8 cellular contexts compared by ENCODE assay signal in the genomic region with DNA sequence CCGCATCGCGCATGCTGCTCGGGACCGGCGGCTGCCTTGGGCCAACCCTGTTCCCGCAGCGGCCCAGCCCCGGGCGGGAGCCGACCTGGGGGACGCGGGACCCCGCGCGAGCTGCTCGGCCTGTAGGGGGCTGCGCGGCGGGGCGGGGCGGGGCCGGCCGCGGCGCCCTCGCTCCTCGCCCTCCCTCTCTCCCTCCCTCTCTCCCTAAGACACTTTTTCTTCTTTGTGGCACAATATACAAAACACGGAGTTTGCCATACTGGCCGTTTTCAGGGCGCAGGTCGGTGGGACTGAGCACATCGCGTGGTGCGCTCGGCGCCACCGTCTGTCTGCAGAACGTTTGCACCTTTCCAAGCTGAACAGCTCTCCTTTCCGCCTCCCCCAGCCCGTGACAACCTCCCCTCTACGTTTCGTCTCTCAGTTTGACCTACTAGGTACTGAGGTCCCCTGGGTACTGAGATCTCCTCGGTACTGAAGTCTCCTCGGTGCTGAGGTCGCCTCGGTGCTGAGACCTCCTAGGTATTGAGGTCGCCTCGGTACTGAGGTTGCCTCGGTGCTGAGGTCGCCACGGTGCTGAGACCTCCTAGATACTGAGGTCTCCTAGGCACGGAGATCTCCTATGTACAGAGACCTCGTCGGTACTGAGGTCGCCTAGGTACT.
DNase-seq lines count a peak whose midpoint lies in the region; ATAC-seq, FAIRE-seq and TF ChIP-seq lines count a peak whose summit lies in the region.

No MANE protein-coding gene starts in this region.

- peak; percentile 24 for ATAC-seq in HG02763 (IDR thresholded peaks at IDR 0.05; ENCODE audit: unreplicated experiment)
- ATAC-seq in mucosa of descending colon: peak; percentile 24
- ATAC-seq in HG03432 (IDR thresholded peaks at IDR 0.05; ENCODE audit: unreplicated experiment): no peak

- no peak for TF ChIP-seq POLR2A in GM12892 (IDR thresholded peaks at IDR 0.05; ENCODE audit: low read depth, low read length)

- H3K4me1 Mint-ChIP-seq in activated naive CD8-positive, alpha-beta T cell treated with anti-CD3 and anti-CD28 coated beads for 36 hours: no peaks in the 10 kb centered on the region

- H3K9me3 Mint-ChIP-seq in activated naive CD8-positive, alpha-beta T cell treated with anti-CD3 and anti-CD28 coated beads for 36 hours: no peaks in the 10 kb centered on the region

- H3K4me3 ChIP-seq in mucosa of descending colon: no peak overlapping the region

- H3K36me3 Mint-ChIP-seq in activated naive CD8-positive, alpha-beta T cell treated with anti-CD3 and anti-CD28 coated beads for 36 hours: no peaks in the 10 kb centered on the region

- no peak for FAIRE-seq in GM12892 (lab: Jason Lieb, UNC)

- peak; percentile 1 for DNase-seq in CD1c-positive myeloid dendritic cell (ENCODE audit: extremely low spot score)
- no peak for DNase-seq in activated naive CD8-positive, alpha-beta T cell treated with anti-CD3 and anti-CD28 coated beads for 36 hours
- DNase-seq in mucosa of descending colon: peak in 2 of 3 donors; percentile 11 to 48
- DNase-seq in NK-92 (lab: John Stamatoyannopoulos, UW; ENCODE audit: unreplicated experiment): no peak
- DNase-seq in GM12892 (ENCODE audit: insufficient read length): no peak
- no peak for DNase-seq in pons (ENCODE audit: low spot score)

- H3K27ac Mint-ChIP-seq in activated naive CD8-positive, alpha-beta T cell treated with anti-CD3 and anti-CD28 coated beads for 36 hours: no peak overlapping the region

- H3K27me3 Mint-ChIP-seq in activated naive CD8-positive, alpha-beta T cell treated with anti-CD3 and anti-CD28 coated beads for 36 hours: no peaks in the 10 kb centered on the region

- TF ChIP-seq CTCF in mucosa of descending colon (IDR thresholded peaks at IDR 0.05): no peak

- no peaks in the 10 kb centered on the region for H3K4me1 ChIP-seq in mucosa of descending colon (ENCODE audit: low read depth)

- no peaks in the 10 kb centered on the region for H3K9me3 ChIP-seq in mucosa of descending colon

- intact Hi-C loops in mucosa of descending colon (cut with DNase I, micrococcal nuclease): no loop called here

- H3K36me3 ChIP-seq in mucosa of descending colon (ENCODE audit: low read depth): no peaks in the 10 kb centered on the region

- peak overlapping the region; percentile 34 for H3K4me3 Mint-ChIP-seq in activated naive CD8-positive, alpha-beta T cell treated with anti-CD3 and anti-CD28 coated beads for 36 hours

Comparison
In these comparisons a context has a peak if more than half of its experiments do, and no peak if none do; other contexts are left out.
1. DNase-seq: peak in CD1c-positive myeloid dendritic cell (single experiment) and mucosa of descending colon (2 of 3); none in activated naive CD8-positive, alpha-beta T cell treated with anti-CD3 and anti-CD28 coated beads for 36 hours (single experiment), NK-92 (single experiment), GM12892 (single experiment) and pons (single experiment).